In the genomic region with DNA sequence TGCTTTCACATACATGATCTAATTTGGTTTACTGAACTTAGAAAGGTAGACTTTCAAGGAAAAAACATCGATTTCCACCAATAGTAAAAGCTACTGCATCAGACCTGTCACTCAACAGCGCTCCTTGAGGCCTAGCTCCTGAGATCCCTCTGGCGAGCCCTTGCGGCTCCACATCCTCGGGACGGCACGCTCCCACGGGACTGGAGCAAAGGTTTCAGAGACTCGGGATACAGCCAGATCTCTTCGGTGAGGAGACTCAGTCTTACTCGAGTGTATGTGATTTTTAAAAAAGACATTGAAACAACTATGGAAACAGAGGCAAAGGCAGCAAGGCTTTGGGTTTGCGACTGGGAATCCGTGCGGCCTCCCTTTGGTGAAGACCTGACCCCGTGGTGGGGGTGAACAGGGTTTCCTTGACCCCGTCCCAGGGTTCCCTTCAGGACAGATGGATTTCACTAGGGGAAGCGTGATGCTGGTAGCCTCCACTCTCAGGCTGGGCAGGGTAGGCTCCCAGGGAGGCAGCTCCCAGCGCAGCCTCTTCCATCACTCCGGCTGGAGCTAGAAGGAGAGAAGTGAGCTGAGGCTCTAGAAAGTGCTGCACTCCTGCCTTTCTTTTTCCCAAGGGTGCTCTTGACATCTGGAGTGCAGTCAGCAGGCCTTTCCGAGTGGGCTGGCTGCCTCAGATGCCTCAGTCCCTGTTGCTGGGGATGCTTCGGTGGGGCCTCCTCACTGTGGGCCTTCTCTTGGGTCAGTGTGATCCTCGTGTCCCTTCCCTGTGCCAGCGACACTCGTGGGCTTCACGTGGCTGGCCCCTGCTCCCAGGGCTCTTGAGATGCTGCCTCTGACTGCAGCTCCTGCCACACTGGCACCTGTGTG, we compare ENCODE assay signal across 1 cellular context.
TF ChIP-seq lines count a peak whose summit lies in the region.

No MANE protein-coding gene starts in this region.

TF ChIP-seq in GM23338, 12 proteins besides CTCF, POLR2A, EP300 and RAD21:
- TF ChIP-seq NANOG (IDR thresholded peaks at IDR 0.05; ENCODE audit: borderline replicate concordance) = no peak
- TF ChIP-seq, protein P1, sequence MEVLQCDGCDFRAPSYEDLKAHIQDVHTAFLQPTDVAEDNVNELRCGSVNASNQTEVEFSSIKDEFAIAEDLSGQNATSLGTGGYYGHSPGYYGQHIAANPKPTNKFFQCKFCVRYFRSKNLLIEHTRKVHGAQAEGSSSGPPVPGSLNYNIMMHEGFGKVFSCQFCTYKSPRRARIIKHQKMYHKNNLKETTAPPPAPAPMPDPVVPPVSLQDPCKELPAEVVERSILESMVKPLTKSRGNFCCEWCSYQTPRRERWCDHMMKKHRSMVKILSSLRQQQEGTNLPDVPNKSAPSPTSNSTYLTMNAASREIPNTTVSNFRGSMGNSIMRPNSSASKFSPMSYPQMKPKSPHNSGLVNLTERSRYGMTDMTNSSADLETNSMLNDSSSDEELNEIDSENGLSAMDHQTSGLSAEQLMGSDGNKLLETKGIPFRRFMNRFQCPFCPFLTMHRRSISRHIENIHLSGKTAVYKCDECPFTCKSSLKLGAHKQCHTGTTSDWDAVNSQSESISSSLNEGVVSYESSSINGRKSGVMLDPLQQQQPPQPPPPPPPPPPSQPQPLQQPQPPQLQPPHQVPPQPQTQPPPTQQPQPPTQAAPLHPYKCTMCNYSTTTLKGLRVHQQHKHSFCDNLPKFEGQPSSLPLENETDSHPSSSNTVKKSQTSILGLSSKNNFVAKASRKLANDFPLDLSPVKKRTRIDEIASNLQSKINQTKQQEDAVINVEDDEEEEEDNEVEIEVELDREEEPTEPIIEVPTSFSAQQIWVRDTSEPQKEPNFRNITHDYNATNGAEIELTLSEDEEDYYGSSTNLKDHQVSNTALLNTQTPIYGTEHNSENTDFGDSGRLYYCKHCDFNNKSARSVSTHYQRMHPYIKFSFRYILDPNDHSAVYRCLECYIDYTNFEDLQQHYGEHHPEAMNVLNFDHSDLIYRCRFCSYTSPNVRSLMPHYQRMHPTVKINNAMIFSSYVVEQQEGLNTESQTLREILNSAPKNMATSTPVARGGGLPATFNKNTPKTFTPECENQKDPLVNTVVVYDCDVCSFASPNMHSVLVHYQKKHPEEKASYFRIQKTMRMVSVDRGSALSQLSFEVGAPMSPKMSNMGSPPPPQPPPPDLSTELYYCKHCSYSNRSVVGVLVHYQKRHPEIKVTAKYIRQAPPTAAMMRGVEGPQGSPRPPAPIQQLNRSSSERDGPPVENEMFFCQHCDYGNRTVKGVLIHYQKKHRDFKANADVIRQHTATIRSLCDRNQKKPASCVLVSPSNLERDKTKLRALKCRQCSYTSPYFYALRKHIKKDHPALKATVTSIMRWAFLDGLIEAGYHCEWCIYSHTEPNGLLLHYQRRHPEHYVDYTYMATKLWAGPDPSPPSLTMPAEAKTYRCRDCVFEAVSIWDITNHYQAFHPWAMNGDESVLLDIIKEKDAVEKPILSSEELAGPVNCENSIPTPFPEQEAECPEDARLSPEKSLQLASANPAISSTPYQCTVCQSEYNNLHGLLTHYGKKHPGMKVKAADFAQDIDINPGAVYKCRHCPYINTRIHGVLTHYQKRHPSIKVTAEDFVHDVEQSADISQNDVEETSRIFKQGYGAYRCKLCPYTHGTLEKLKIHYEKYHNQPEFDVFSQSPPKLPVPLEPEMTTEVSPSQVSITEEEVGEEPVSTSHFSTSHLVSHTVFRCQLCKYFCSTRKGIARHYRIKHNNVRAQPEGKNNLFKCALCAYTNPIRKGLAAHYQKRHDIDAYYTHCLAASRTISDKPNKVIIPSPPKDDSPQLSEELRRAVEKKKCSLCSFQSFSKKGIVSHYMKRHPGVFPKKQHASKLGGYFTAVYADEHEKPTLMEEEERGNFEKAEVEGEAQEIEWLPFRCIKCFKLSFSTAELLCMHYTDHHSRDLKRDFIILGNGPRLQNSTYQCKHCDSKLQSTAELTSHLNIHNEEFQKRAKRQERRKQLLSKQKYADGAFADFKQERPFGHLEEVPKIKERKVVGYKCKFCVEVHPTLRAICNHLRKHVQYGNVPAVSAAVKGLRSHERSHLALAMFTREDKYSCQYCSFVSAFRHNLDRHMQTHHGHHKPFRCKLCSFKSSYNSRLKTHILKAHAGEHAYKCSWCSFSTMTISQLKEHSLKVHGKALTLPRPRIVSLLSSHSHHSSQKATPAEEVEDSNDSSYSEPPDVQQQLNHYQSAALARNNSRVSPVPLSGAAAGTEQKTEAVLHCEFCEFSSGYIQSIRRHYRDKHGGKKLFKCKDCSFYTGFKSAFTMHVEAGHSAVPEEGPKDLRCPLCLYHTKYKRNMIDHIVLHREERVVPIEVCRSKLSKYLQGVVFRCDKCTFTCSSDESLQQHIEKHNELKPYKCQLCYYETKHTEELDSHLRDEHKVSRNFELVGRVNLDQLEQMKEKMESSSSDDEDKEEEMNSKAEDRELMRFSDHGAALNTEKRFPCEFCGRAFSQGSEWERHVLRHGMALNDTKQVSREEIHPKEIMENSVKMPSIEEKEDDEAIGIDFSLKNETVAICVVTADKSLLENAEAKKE (CRISPR knock-in tag; IDR thresholded peaks at IDR 0.05) = no peak
- no peak for TF ChIP-seq EZH2phosphoT487 (IDR thresholded peaks at IDR 0.05; ENCODE audit: unreplicated experiment)
- no peak for TF ChIP-seq JUNB (IDR thresholded peaks at IDR 0.05; ENCODE audit: unreplicated experiment)
- TF ChIP-seq EZH2 (IDR thresholded peaks at IDR 0.05; ENCODE audit: low read depth, unreplicated experiment) = no peak
- no peak for TF ChIP-seq ETS1 (IDR thresholded peaks at IDR 0.05)
